Comparison of ENCODE assay signal across 1 cellular context in genomic region chr12:49972122-49972521, GRCh38.
TF ChIP-seq lines count a peak whose summit lies in the region.

No MANE protein-coding gene starts in this region.

TF ChIP-seq in SK-N-SH, 30 proteins besides CTCF, POLR2A, EP300 and RAD21 (continued from another document):
- TF ChIP-seq ZBTB33 (IDR thresholded peaks at IDR 0.05; ENCODE audit: borderline replicate concordance, low read depth) (no peak), NFIC (IDR thresholded peaks at IDR 0.05; ENCODE audit: borderline replicate concordance) (no peak), FOXJ3 (CRISPR knock-in tag; IDR thresholded peaks at IDR 0.05) (no peak), USF2 (IDR thresholded peaks at IDR 0.05; ENCODE audit: borderline replicate concordance, low read depth, low read length) (no peak), PBX3 (IDR thresholded peaks at IDR 0.05) (no peak), IRF3 (IDR thresholded peaks at IDR 0.05; ENCODE audit: low read depth, low read length) (no peak)
